8 cellular contexts compared by ENCODE assay signal in genomic region chr11:134050541-134051383, GRCh38. TPM values are rescaled to one million over a fixed set of nuclear protein-coding genes. Genes with fewer than 3 reads are reported as not detected.
DNase-seq lines count a peak whose midpoint lies in the region; ATAC-seq and TF ChIP-seq lines count a peak whose summit lies in the region.

No MANE protein-coding gene starts in this region.

- peak; percentile 41 for ATAC-seq in GM23338
- peak; percentile 90 for ATAC-seq in Right ventricle myocardium superior (ENCODE audit: poor library complexity)

- no peaks in the 10 kb centered on the region for H3K9me2 ChIP-seq in GM23338 (ENCODE audit: insufficient read depth)

- TF ChIP-seq POLR2A in vagina (IDR thresholded peaks at IDR 0.05) = no peak

- intact Hi-C loops in Right ventricle myocardium superior (cut with DNase I) = loop anchor here (2.0 kb wide), 1 partner anchor 90 kb away; no protein-coding TSS in a partner anchor
- intact Hi-C loops in vagina (cut with DNase I) = loop anchor here (5.0 kb wide), 1 partner anchor 87 kb away; no protein-coding TSS in a partner anchor

- TF ChIP-seq CTCF in GM23338 (conservative IDR thresholded peaks at IDR 0.05; ENCODE audit: low read depth in 2 of 2) (peak; percentile 89 to 94), LNCaP clone FGC (IDR thresholded peaks at IDR 0.05; ENCODE audit: control insufficient read depth, extremely low read depth, insufficient read depth) (peak; percentile 95), progenitor cell of endocrine pancreas (IDR thresholded peaks at IDR 0.05; ENCODE audit: unreplicated experiment) (peak; percentile 96), vagina (IDR thresholded peaks at IDR 0.05) (peak; percentile 56 to 97 (median 93))

- no peaks in the 10 kb centered on the region for H3K9me3 ChIP-seq in vagina

- H3K27me3 Mint-ChIP-seq in GM23338 (ENCODE audit: insufficient read depth, low read depth, poor library complexity) (peaks cover 14% of the 10 kb centered on the region), progenitor cell of endocrine pancreas (peaks cover 67% of the 10 kb centered on the region)

- H3K79me2 ChIP-seq in GM23338 (replicated peaks; ENCODE audit: insufficient read depth) = no peaks in the 10 kb centered on the region

- H3K4me1 Mint-ChIP-seq in GM23338 (peaks cover 38% of the 10 kb centered on the region), progenitor cell of endocrine pancreas (ENCODE audit: low read depth) (peaks cover 2% of the 10 kb centered on the region)

- no peaks in the 10 kb centered on the region for H3K27me3 ChIP-seq in GM23338 (ENCODE audit: insufficient read depth)
- H3K27me3 ChIP-seq in vagina = no peaks in the 10 kb centered on the region

- H3K36me3 ChIP-seq in GM23338 (ENCODE audit: insufficient read depth) (no peaks in the 10 kb centered on the region), vagina (no peaks in the 10 kb centered on the region)

- peak overlapping the region; percentile 72 for H3K4me2 ChIP-seq in GM23338

- H4K20me1 ChIP-seq in GM23338 (replicated peaks; ENCODE audit: insufficient read depth) = no peaks in the 10 kb centered on the region

- in situ Hi-C loops in SK-MEL-5 (cut with HindIII; ENCODE audit: low pct_unique_long_range_greater_than_20kb, low sequenced_read_pairs) = no loop called here

- peaks cover 7% of the 10 kb centered on the region; the same call in 1 of the 2 replicates for H3F3A ChIP-seq in GM23338 (replicated peaks; ENCODE audit: low read depth)

- H3K4me3 Mint-ChIP-seq in GM23338 = no peak overlapping the region
- peak overlapping the region; percentile 33 for H3K4me3 Mint-ChIP-seq in progenitor cell of endocrine pancreas (ENCODE audit: low read depth)

- H3K27ac Mint-ChIP-seq in GM23338 = no peak overlapping the region
- no peak overlapping the region for H3K27ac Mint-ChIP-seq in progenitor cell of endocrine pancreas

- H3K9me3 Mint-ChIP-seq in GM23338 (no peaks in the 10 kb centered on the region; the same call in 1 of the 3 replicates), progenitor cell of endocrine pancreas (ENCODE audit: low read depth) (no peaks in the 10 kb centered on the region)

- peak overlapping the region; percentile 42; the same call in 1 of the 2 replicates for H3K4me3 ChIP-seq in GM23338
- H3K4me3 ChIP-seq in LNCaP clone FGC (ENCODE audit: low read depth, low read length) = no peak overlapping the region
- peak overlapping the region; percentile 20 to 33 for H3K4me3 ChIP-seq in vagina

- H3K4me1 ChIP-seq in GM23338 (ENCODE audit: insufficient read depth) (peaks cover 12% of the 10 kb centered on the region; the same call in 1 of the 2 replicates), vagina (peaks cover 26% of the 10 kb centered on the region)

- H3K36me3 Mint-ChIP-seq in GM23338 (ENCODE audit: low read depth) = no peaks in the 10 kb centered on the region
- H3K36me3 Mint-ChIP-seq in progenitor cell of endocrine pancreas (ENCODE audit: insufficient read depth) = no peaks in the 10 kb centered on the region

- H2AFZ ChIP-seq in GM23338 = peak overlapping the region; percentile 81

- H3K27ac ChIP-seq in GM23338 (ENCODE audit: low read depth) = no peak overlapping the region
- H3K27ac ChIP-seq in vagina = no peak overlapping the region

- peak; percentile 68 for DNase-seq in EH (ENCODE audit: low read depth)
- peak; percentile 71 for DNase-seq in GM23338 (ENCODE audit: low spot score)
- DNase-seq in LNCaP clone FGC (ENCODE audit: low read depth) = no peak
- peak; percentile 56 for DNase-seq in SK-MEL-5 (ENCODE audit: low read depth, low spot score)
- peak; percentile 74 for DNase-seq in activated naive CD4-positive, alpha-beta T cell treated with anti-CD3 and anti-CD28 coated beads, Interleukin-2, amount 50 U/mL, for 16 hours
- DNase-seq in Right ventricle myocardium superior = peak; percentile 76
- peak; percentile 73 for DNase-seq in progenitor cell of endocrine pancreas (ENCODE audit: low spot score, unreplicated experiment)
- DNase-seq in vagina (ENCODE audit: extremely low spot score in 2 of 2) = no peak

TF ChIP-seq in GM23338, 12 proteins besides CTCF, POLR2A, EP300 and RAD21 (continues in another document):
- TF ChIP-seq EZH2 (IDR thresholded peaks at IDR 0.05; ENCODE audit: low read depth, unreplicated experiment) (no peak), ZNF462 (CRISPR knock-in tag; IDR thresholded peaks at IDR 0.05) (no peak), STAT1 (IDR thresholded peaks at IDR 0.05; ENCODE audit: unreplicated experiment) (no peak), NANOG (IDR thresholded peaks at IDR 0.05; ENCODE audit: borderline replicate concordance) (no peak), ETS1 (IDR thresholded peaks at IDR 0.05) (no peak), JUNB (IDR thresholded peaks at IDR 0.05; ENCODE audit: unreplicated experiment) (no peak), CREB1 (CRISPR knock-in tag; IDR thresholded peaks at IDR 0.05; ENCODE audit: low read depth) (no peak), EZH2phosphoT487 (IDR thresholded peaks at IDR 0.05; ENCODE audit: unreplicated experiment) (no peak), ZNF331 (CRISPR knock-in tag; IDR thresholded peaks at IDR 0.05; ENCODE audit: low read depth) (no peak)

RNA-seq across cellular contexts. Expression of gene JAM3, which starts 18.1 kb away (rescaled TPM):
- 41.5 and 44.8 TPM in 2 replicates for total RNA-seq in GM23338 (2014; rRNA removed; shearing (Covaris generic))
- polyA plus RNA-seq in GM23338 (2016; fragmentation: Nextera tagmentation; extraction: Ambion mirVana) = 13.1 and 14.1 TPM in 2 replicates
- total RNA-seq in SK-MEL-5 (2014; rRNA removed; shearing (Covaris generic)) = 70.7 and 72.2 TPM in 2 replicates
- polyA plus RNA-seq in SK-MEL-5 (2015; cell fraction: cytosol; rRNA removed) = 54.3 and 69.6 TPM in 2 replicates
- polyA plus RNA-seq in SK-MEL-5 (2015; cell fraction: nucleus; rRNA removed) = 29.3 and 36.9 TPM in 2 replicates
- total RNA-seq in Right ventricle myocardium superior = 23.1 TPM
- total RNA-seq in progenitor cell of endocrine pancreas = 37.0 and 37.6 TPM in 2 replicates
- 31.7 TPM for total RNA-seq in vagina

Comparison
In these comparisons a context has a peak if more than half of its experiments do, and no peak if none do; other contexts are left out.
1. DNase-seq: peak in EH (single experiment), GM23338 (single experiment), SK-MEL-5 (single experiment), activated naive CD4-positive, alpha-beta T cell treated with anti-CD3 and anti-CD28 coated beads, Interleukin-2, amount 50 U/mL, for 16 hours (single experiment), Right ventricle myocardium superior (single experiment) and progenitor cell of endocrine pancreas (single experiment); none in LNCaP clone FGC (single experiment) and vagina (0 of 2).
2. Peak in every context shown above with its lines, with median percentiles within 50 percentile points of each other: CTCF ChIP-seq.